ENCODE assay signal across 1 cellular context in genomic region chr12:95996034-95996658, GRCh38.
A peak's percentile ranks its signal among the peaks of the same experiment; 100 is the strongest.
TF ChIP-seq lines count a peak whose summit lies in the region.

A gene with protein sequence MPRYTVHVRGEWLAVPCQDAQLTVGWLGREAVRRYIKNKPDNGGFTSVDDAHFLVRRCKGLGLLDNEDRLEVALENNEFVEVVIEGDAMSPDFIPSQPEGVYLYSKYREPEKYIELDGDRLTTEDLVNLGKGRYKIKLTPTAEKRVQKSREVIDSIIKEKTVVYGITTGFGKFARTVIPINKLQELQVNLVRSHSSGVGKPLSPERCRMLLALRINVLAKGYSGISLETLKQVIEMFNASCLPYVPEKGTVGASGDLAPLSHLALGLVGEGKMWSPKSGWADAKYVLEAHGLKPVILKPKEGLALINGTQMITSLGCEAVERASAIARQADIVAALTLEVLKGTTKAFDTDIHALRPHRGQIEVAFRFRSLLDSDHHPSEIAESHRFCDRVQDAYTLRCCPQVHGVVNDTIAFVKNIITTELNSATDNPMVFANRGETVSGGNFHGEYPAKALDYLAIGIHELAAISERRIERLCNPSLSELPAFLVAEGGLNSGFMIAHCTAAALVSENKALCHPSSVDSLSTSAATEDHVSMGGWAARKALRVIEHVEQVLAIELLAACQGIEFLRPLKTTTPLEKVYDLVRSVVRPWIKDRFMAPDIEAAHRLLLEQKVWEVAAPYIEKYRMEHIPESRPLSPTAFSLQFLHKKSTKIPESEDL (minus strand): TSS chr12:95996344. CDS start chr12:95995910, 434 bp downstream.

TF ChIP-seq in liver, 16 proteins besides CTCF, POLR2A, EP300 and RAD21 (continued from another document):
- TF ChIP-seq, protein P1, sequence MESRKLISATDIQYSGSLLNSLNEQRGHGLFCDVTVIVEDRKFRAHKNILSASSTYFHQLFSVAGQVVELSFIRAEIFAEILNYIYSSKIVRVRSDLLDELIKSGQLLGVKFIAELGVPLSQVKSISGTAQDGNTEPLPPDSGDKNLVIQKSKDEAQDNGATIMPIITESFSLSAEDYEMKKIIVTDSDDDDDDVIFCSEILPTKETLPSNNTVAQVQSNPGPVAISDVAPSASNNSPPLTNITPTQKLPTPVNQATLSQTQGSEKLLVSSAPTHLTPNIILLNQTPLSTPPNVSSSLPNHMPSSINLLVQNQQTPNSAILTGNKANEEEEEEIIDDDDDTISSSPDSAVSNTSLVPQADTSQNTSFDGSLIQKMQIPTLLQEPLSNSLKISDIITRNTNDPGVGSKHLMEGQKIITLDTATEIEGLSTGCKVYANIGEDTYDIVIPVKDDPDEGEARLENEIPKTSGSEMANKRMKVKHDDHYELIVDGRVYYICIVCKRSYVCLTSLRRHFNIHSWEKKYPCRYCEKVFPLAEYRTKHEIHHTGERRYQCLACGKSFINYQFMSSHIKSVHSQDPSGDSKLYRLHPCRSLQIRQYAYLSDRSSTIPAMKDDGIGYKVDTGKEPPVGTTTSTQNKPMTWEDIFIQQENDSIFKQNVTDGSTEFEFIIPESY (IDR thresholded peaks at IDR 0.05), result peak; percentile 95
- TF ChIP-seq HNF4A (conservative IDR thresholded peaks at IDR 0.05) (peak; percentile 87 to 94), NR2F2 (IDR thresholded peaks at IDR 0.05) (peak; percentile 90), HNF4G (IDR thresholded peaks at IDR 0.05) (peak; percentile 64), EGR1 (IDR thresholded peaks at IDR 0.05; ENCODE audit: low read depth in 2 of 2) (peak; percentile 9 to 85)
- TF ChIP-seq, protein P2, sequence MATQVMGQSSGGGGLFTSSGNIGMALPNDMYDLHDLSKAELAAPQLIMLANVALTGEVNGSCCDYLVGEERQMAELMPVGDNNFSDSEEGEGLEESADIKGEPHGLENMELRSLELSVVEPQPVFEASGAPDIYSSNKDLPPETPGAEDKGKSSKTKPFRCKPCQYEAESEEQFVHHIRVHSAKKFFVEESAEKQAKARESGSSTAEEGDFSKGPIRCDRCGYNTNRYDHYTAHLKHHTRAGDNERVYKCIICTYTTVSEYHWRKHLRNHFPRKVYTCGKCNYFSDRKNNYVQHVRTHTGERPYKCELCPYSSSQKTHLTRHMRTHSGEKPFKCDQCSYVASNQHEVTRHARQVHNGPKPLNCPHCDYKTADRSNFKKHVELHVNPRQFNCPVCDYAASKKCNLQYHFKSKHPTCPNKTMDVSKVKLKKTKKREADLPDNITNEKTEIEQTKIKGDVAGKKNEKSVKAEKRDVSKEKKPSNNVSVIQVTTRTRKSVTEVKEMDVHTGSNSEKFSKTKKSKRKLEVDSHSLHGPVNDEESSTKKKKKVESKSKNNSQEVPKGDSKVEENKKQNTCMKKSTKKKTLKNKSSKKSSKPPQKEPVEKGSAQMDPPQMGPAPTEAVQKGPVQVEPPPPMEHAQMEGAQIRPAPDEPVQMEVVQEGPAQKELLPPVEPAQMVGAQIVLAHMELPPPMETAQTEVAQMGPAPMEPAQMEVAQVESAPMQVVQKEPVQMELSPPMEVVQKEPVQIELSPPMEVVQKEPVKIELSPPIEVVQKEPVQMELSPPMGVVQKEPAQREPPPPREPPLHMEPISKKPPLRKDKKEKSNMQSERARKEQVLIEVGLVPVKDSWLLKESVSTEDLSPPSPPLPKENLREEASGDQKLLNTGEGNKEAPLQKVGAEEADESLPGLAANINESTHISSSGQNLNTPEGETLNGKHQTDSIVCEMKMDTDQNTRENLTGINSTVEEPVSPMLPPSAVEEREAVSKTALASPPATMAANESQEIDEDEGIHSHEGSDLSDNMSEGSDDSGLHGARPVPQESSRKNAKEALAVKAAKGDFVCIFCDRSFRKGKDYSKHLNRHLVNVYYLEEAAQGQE (IDR thresholded peaks at IDR 0.05), result peak; percentile 84
TF ChIP-seq in liver: peak in this region for 15.
